In genomic region chr16:2753523-2754020, GRCh38 we compare ENCODE assay signal across 8 cellular contexts.
DNase-seq lines count a peak whose midpoint lies in the region; ATAC-seq and TF ChIP-seq lines count a peak whose summit lies in the region.

No MANE protein-coding gene starts in this region.

- TF ChIP-seq CTCF in GM12865 (IDR thresholded peaks at IDR 0.05; ENCODE audit: insufficient read depth, low read depth, low read length, missing control alignments), result no peak
- TF ChIP-seq CTCF in fibroblast of mammary gland (conservative IDR thresholded peaks at IDR 0.05; ENCODE audit: control insufficient read depth, insufficient read depth, low read depth, low read length), result no peak
- no peak for TF ChIP-seq CTCF in parathyroid adenoma (IDR thresholded peaks at IDR 0.05)

- peak overlapping the region; percentile 99 for H3K27ac ChIP-seq in SK-N-MC
- peak overlapping the region; percentile 98 for H3K27ac ChIP-seq in parathyroid adenoma

- no peaks in the 10 kb centered on the region for H3K27me3 ChIP-seq in parathyroid adenoma (ENCODE audit: control insufficient read depth, insufficient read depth, low read length)

- peaks cover 48% of the 10 kb centered on the region for H3K79me2 ChIP-seq in parathyroid adenoma

- peaks cover 25% of the 10 kb centered on the region for H3K4me1 ChIP-seq in parathyroid adenoma

- peaks cover 52% of the 10 kb centered on the region for H3K36me3 ChIP-seq in SK-N-MC (ENCODE audit: insufficient read depth, low read length)
- H3K36me3 ChIP-seq in parathyroid adenoma (ENCODE audit: control insufficient read depth, insufficient read depth, low read length), result no peaks in the 10 kb centered on the region

- H3K4me3 ChIP-seq in GM12865 (ENCODE audit: low read depth, low read length) (peak overlapping the region; percentile 79), SK-N-MC (peak overlapping the region; percentile 96), fibroblast of mammary gland (ENCODE audit: control insufficient read depth, low read depth, low read length) (peak overlapping the region; percentile 95), parathyroid adenoma (ENCODE audit: low read depth, low read length) (peak overlapping the region; percentile 94)

- no peak overlapping the region for H2AFZ ChIP-seq in parathyroid adenoma

- H3K4me2 ChIP-seq in parathyroid adenoma (ENCODE audit: low read length), result peak overlapping the region; percentile 74

- DNase-seq in GM12865 (ENCODE audit: low read depth) (no peak), SK-N-MC (ENCODE audit: low read depth, low spot score) (no peak), fibroblast of mammary gland (ENCODE audit: low read depth) (peak; percentile 18), OCI-M2 (lab: John Stamatoyannopoulos, UW; ENCODE audit: unreplicated experiment) (no peak)

- H3K9ac ChIP-seq in SK-N-MC (ENCODE audit: insufficient read length) (peak overlapping the region; percentile 94), parathyroid adenoma (no peak overlapping the region)

- H3K9me3 ChIP-seq in SK-N-MC (ENCODE audit: low read depth, low read length) (no peaks in the 10 kb centered on the region), parathyroid adenoma (ENCODE audit: control insufficient read depth, low read length) (no peaks in the 10 kb centered on the region)

- ATAC-seq in GM18517 (IDR thresholded peaks at IDR 0.05; ENCODE audit: unreplicated experiment) (no peak), HG02981 (IDR thresholded peaks at IDR 0.05; ENCODE audit: unreplicated experiment) (no peak), GM18868 (IDR thresholded peaks at IDR 0.05; ENCODE audit: unreplicated experiment) (no peak)
